ENCODE assay signal across 8 cellular contexts in the genomic region with DNA sequence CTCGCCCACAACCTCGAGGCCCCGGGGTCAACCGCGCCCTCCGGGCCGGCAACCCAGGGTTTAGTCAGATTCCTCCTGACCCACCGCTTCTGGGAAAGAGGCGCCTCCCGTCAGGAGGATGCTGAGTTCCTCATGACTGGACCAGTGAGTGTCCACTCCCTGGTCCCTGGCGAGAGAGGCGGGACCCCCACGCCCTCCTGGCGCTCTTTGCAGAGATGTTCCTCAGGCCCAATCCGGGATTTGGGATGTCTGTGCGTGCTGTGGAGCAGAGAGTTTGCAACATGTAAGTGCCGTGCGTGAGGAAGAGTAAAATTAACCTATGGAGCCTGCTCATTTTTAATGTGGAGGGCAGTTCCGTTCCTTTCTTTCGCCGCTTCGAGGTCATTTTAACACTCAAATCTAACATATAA. TPM values are rescaled to one million over a fixed set of nuclear protein-coding genes. Genes with fewer than 3 reads are reported as not detected.
DNase-seq lines count a peak whose midpoint lies in the region; ATAC-seq and TF ChIP-seq lines count a peak whose summit lies in the region.

No MANE protein-coding gene starts in this region.

- DNase-seq in ELR (ENCODE audit: low read depth) (peak; percentile 92), colonic mucosa (peak; percentile 83), lung (ENCODE audit: low spot score) (no peak), upper lobe of left lung (no peak), mesenteric fat pad (ENCODE audit: low spot score) (no peak)

- H3K4me1 ChIP-seq in OCI-LY3 (ENCODE audit: low read length) (peaks cover 13% of the 10 kb centered on the region), colonic mucosa (peaks cover 6% of the 10 kb centered on the region), lung (ENCODE audit: control insufficient read depth in 2 of 2, insufficient read depth in 2 of 2, low read length in 2 of 2) (peaks cover 0 to 4% of the 10 kb centered on the region in 2 donors), upper lobe of left lung (peaks cover 12 to 21% (median 16%) of the 10 kb centered on the region in 4 donors)

- no peaks in the 10 kb centered on the region for H3K27me3 ChIP-seq in OCI-LY3 (ENCODE audit: low read depth, low read length)
- no peaks in the 10 kb centered on the region for H3K27me3 ChIP-seq in colonic mucosa
- H3K27me3 ChIP-seq in lung (ENCODE audit: control insufficient read depth, insufficient read depth) = no peaks in the 10 kb centered on the region
- no peaks in the 10 kb centered on the region for H3K27me3 ChIP-seq in upper lobe of left lung

- ATAC-seq in lung (ENCODE audit: insufficient read depth, low FRiP score) (peak; percentile 60), upper lobe of left lung (ENCODE audit: low FRiP score in 2 of 2) (peak; percentile 70 to 81), HG03457 (IDR thresholded peaks at IDR 0.05; ENCODE audit: unreplicated experiment) (no peak), HG03095 (IDR thresholded peaks at IDR 0.05; ENCODE audit: unreplicated experiment) (no peak)

- H3K36me3 ChIP-seq in OCI-LY3 (replicated peaks; ENCODE audit: low read depth, low read length) (peaks cover 14% of the 10 kb centered on the region), colonic mucosa (no peaks in the 10 kb centered on the region), lung (ENCODE audit: control insufficient read depth in 2 of 2, insufficient read depth in 2 of 2, low read length in 2 of 2) (peaks cover 1 to 3% of the 10 kb centered on the region in 2 donors), upper lobe of left lung (peaks cover 0 to 13% (median 1%) of the 10 kb centered on the region in 4 donors)

- no peaks in the 10 kb centered on the region for H4K20me1 ChIP-seq in OCI-LY3 (ENCODE audit: insufficient read depth, low read length)

- intact Hi-C loops in colonic mucosa (cut with DNase I) = no loop called here

- peak overlapping the region; percentile 22; the same call in 1 of the 2 replicates for H2AFZ ChIP-seq in OCI-LY3 (ENCODE audit: low read depth, low read length)

- no peak for TF ChIP-seq EP300 in upper lobe of left lung (IDR thresholded peaks at IDR 0.05)

- WGBS in lung, 2 donors = 2% methylated on average over 21 to 22 of the region's 22 CpGs
- WGBS in upper lobe of left lung, 2 donors = 1 to 4% methylated on average over 12 to 18 of the region's 22 CpGs

- H3K9ac ChIP-seq in OCI-LY3 (ENCODE audit: low read length) = peak overlapping the region; percentile 85
- H3K9ac ChIP-seq in colonic mucosa (ENCODE audit: low read depth in 2 of 2, low read length in 2 of 2) = peak overlapping the region; percentile 85 to 95

- peak overlapping the region; percentile 28 for H3K27ac ChIP-seq in OCI-LY3 (ENCODE audit: low read length)
- H3K27ac ChIP-seq in colonic mucosa = peak overlapping the region; percentile 93
- H3K27ac ChIP-seq in lung (ENCODE audit: low read depth in 1 of 2, low read length in 1 of 2) = peak overlapping the region; percentile 89 to 95
- peak overlapping the region; percentile 88 to 95 (median 90) for H3K27ac ChIP-seq in upper lobe of left lung

- TF ChIP-seq POLR2A in upper lobe of left lung (IDR thresholded peaks at IDR 0.05) = no peak

- 0 out of 2 replicates have a peak, but pooled peaks cover 2% of the 10 kb centered on the region for H3K9me3 ChIP-seq in OCI-LY3 (ENCODE audit: insufficient read depth, low read length)
- H3K9me3 ChIP-seq in colonic mucosa = no peaks in the 10 kb centered on the region
- H3K9me3 ChIP-seq in lung (ENCODE audit: control insufficient read depth in 2 of 2, insufficient read depth in 1 of 2, low read length in 1 of 2) = peaks cover 0 to 3% of the 10 kb centered on the region in 2 donors
- H3K9me3 ChIP-seq in upper lobe of left lung = peaks cover 0 to 3% (median 0%) of the 10 kb centered on the region in 4 donors

- H3K4me2 ChIP-seq in OCI-LY3 (ENCODE audit: low read length) = peak overlapping the region; percentile 91

- H3K4me3 ChIP-seq in OCI-LY3 (ENCODE audit: low read length) = peak overlapping the region; percentile 84
- peak overlapping the region; percentile 77 for H3K4me3 ChIP-seq in colonic mucosa
- H3K4me3 ChIP-seq in lung = peak overlapping the region; percentile 63
- peak overlapping the region; percentile 58 to 88 (median 74) for H3K4me3 ChIP-seq in upper lobe of left lung

- TF ChIP-seq CTCF in OCI-LY3 (IDR thresholded peaks at IDR 0.05; ENCODE audit: low read depth, low read length) (no peak), colonic mucosa (IDR thresholded peaks at IDR 0.05) (no peak), lung (IDR thresholded peaks at IDR 0.05; ENCODE audit: control extremely low read depth, extremely low read depth) (no peak), upper lobe of left lung (IDR thresholded peaks at IDR 0.05) (no peak)

- H3K79me2 ChIP-seq in OCI-LY3 (ENCODE audit: low read length) = peaks cover 23% of the 10 kb centered on the region

RNA-seq across cellular contexts. Expression of a gene that starts 0.8 kb away (rescaled TPM):
- 100 to 1,000 TPM; 265 to 328 TPM for total RNA-seq in colonic mucosa
- total RNA-seq in lung = 10 to 100 TPM; 51.6 to 69.1 TPM
- 10 to 100 TPM; 13.4 to 21.5 TPM for polyA plus RNA-seq in lung
- total RNA-seq in upper lobe of left lung = 100 to 1,000 TPM in 2 of 6 donors, 10 to 100 TPM in 4; 30.9 to 115 (median 56.9) TPM
- 73.4 TPM for total RNA-seq in mesenteric fat pad

Comparison
In these comparisons a context has a peak if more than half of its experiments do, and no peak if none do; other contexts are left out.
1. DNase-seq: peak in ELR (single experiment) and colonic mucosa (single experiment); none in lung (single experiment), upper lobe of left lung (0 of 2) and mesenteric fat pad (single experiment).
2. H3K27ac ChIP-seq: peak in every context shown above with its lines; median percentile 93 in colonic mucosa; 92 in lung; 90 in upper lobe of left lung; 28 in OCI-LY3.
3. ATAC-seq: peak in lung (single experiment) and upper lobe of left lung (2 of 2); none in HG03457 (single experiment) and HG03095 (single experiment).
4. Peak in every context shown above with its lines, with median percentiles within 50 percentile points of each other: H3K4me3 ChIP-seq.